9 cellular contexts compared by ENCODE assay signal in the genomic region with DNA sequence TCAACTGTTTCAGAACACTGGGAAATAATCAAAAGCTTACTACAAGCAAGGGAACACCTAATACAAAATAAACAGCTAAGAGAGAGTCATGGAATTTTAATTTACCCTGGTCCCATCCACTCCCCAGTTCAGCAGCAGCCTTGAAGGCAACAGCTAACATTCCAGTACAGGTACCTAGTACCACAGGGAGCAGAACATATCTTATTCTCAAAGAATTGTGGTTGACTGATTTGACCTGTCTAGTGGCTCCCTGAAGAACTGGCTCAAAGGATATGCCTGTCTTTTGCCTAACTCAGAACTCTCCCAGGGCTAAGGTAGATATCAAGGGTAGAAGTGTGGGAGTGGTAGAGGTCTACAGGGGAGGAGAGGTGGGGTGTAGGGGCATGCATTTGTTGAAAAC. TPM values are rescaled to one million over a fixed set of nuclear protein-coding genes. Genes with fewer than 3 reads are reported as not detected.
DNase-seq lines count a peak whose midpoint lies in the region; ATAC-seq and TF ChIP-seq lines count a peak whose summit lies in the region.
"Had no signal": no experiment of that assay in that cellular context is flagged by ENCODE, and none has a peak within 500 bp of the region (broad histone marks: within the 10 kb centered on the region; RNA-seq: fewer than 3 reads in every experiment).

No MANE protein-coding gene starts in this region.

- POLR2A ChIA-PET in IMR-90 (lab: Charles Lee; ENCODE audit: unreplicated experiment), result no interaction called here

- peak overlapping the region; percentile 8; the same call in 1 of the 2 replicates for H2BK20ac ChIP-seq in IMR-90 (ENCODE audit: low read depth, low read length)

- no peak overlapping the region for H3K4me2 ChIP-seq in IMR-90 (ENCODE audit: low read depth, low read length)

- peaks cover 21 to 56% of the 10 kb centered on the region in 2 experiments for H3K79me1 ChIP-seq in IMR-90 (ENCODE audit: low read depth in 1 of 2, low read length in 2 of 2)

- H3K4me1 ChIP-seq in IMR-90 (ENCODE audit: control insufficient read depth, insufficient read depth, low read length) (peaks cover 27% of the 10 kb centered on the region), iPS-15b (ENCODE audit: control insufficient read depth, insufficient read depth, low read length) (peaks cover 20% of the 10 kb centered on the region), gastroesophageal sphincter (peaks cover 3 to 62% (median 9%) of the 10 kb centered on the region in 3 donors)

- H2BK5ac ChIP-seq in IMR-90 (ENCODE audit: low read depth, low read length, poor library complexity, severe bottlenecking), result no peak overlapping the region

- H4K8ac ChIP-seq in IMR-90 (ENCODE audit: low read depth in 2 of 2, low read length in 2 of 2), result no peak overlapping the region

- in situ Hi-C loops in IMR-90 (cut with MboI; ENCODE audit: low sequenced_read_pairs) (no loop called here), KBM-7 (cut with MboI; ENCODE audit: low pct_unique_long_range_greater_than_20kb, low sequenced_read_pairs) (no loop called here)

- no peak overlapping the region for H2AK9ac ChIP-seq in IMR-90 (replicated peaks; ENCODE audit: low read depth, low read length, poor library complexity)

- no peak overlapping the region for H2AFZ ChIP-seq in IMR-90 (replicated peaks; ENCODE audit: low read length, poor library complexity)

- H3K18ac ChIP-seq in IMR-90 (ENCODE audit: low read depth, low read length), result peak overlapping the region; percentile 3

- TF ChIP-seq POLR2A in IMR-90 (IDR thresholded peaks at IDR 0.05; ENCODE audit: low read depth, low read length) (no peak), gastroesophageal sphincter (IDR thresholded peaks at IDR 0.05) (no peak)

- H3K36me3 ChIP-seq in IMR-90 (ENCODE audit: control insufficient read depth, insufficient read depth, low read length) (peaks cover 2% of the 10 kb centered on the region; the same call in 1 of the 2 replicates), iPS-15b (ENCODE audit: control insufficient read depth, insufficient read depth, low read length) (no peaks in the 10 kb centered on the region), gastroesophageal sphincter (peaks cover 0 to 4% of the 10 kb centered on the region in 2 donors)

- H2AK5ac ChIP-seq in IMR-90 (ENCODE audit: low read depth, low read length), result no peak overlapping the region

- H4K91ac ChIP-seq in IMR-90 (ENCODE audit: insufficient read depth, low read depth, low read length), result 0 out of 2 replicates have a peak overlapping the region, but pooled peaks have one; percentile 4

- H4K20me1 ChIP-seq in IMR-90 (ENCODE audit: insufficient read depth, low read length), result peaks cover 50% of the 10 kb centered on the region

- ATAC-seq in GM19463 (IDR thresholded peaks at IDR 0.05; ENCODE audit: unreplicated experiment), result peak; percentile 19
- no peak for ATAC-seq in IMR-90 (ENCODE audit: low read depth)
- ATAC-seq in GM21717 (IDR thresholded peaks at IDR 0.05; ENCODE audit: unreplicated experiment), result no peak
- ATAC-seq in gastroesophageal sphincter, result no peak

- no peak for TF ChIP-seq CTCF in 22Rv1 (IDR thresholded peaks at IDR 0.05)
- no peak for TF ChIP-seq CTCF in IMR-90 (conservative IDR thresholded peaks at IDR 0.05; ENCODE audit: low read depth, low read length)
- no peak for TF ChIP-seq CTCF in gastroesophageal sphincter (IDR thresholded peaks at IDR 0.05)

- intact Hi-C loops in IMR-90 (cut with micrococcal nuclease) (no loop called here), cardiac septum (cut with DNase I) (no loop called here)

- CTCF ChIA-PET in IMR-90 (lab: Yijun Ruan, JAX), result interaction anchor here (0.9 kb wide), 1 partner anchor 9 kb away, joined by 3 read pairs; no protein-coding TSS in a partner anchor

- peaks cover 26% of the 10 kb centered on the region for H3K9me1 ChIP-seq in IMR-90 (ENCODE audit: insufficient read depth, low read length)

- no peak for TF ChIP-seq RAD21 in IMR-90 (IDR thresholded peaks at IDR 0.05; ENCODE audit: low read length)

- H3K4ac ChIP-seq in IMR-90 (ENCODE audit: low read depth, low read length), result 0 out of 2 replicates have a peak overlapping the region, but pooled peaks have one; percentile 50

- DNase-seq in IMR-90, result no peak
- no peak for DNase-seq in KBM-7
- DNase-seq in cardiac septum (ENCODE audit: low spot score), result no peak
- DNase-seq: activated naive CD4-positive, alpha-beta T cell had no signal

- no peak overlapping the region for H2BK120ac ChIP-seq in IMR-90 (ENCODE audit: low read depth, low read length)

- no peak overlapping the region for H2BK15ac ChIP-seq in IMR-90 (ENCODE audit: low read depth, low read length)

- no peak overlapping the region for H3K23ac ChIP-seq in IMR-90 (ENCODE audit: low read depth, low read length)

- no peak overlapping the region for H3K56ac ChIP-seq in IMR-90 (ENCODE audit: extremely low read depth, insufficient read depth, low read length)

- no peaks in the 10 kb centered on the region for H3K27me3 ChIP-seq in IMR-90 (ENCODE audit: control insufficient read depth, insufficient read depth, low read length)
- H3K27me3 ChIP-seq in iPS-15b (ENCODE audit: control insufficient read depth, insufficient read depth, low read length), result no peaks in the 10 kb centered on the region
- no peaks in the 10 kb centered on the region for H3K27me3 ChIP-seq in gastroesophageal sphincter

- dilution Hi-C loops in IMR-90 (cut with HindIII; ENCODE audit: low sequenced_read_pairs, unreplicated experiment), result no loop called here

- no peak for TF ChIP-seq EP300 in gastroesophageal sphincter (IDR thresholded peaks at IDR 0.05)

- H3K4me3 ChIP-seq in IMR-90 (ENCODE audit: insufficient read depth, low read depth, low read length) (no peak overlapping the region), iPS-15b (ENCODE audit: low read depth, low read length) (peak overlapping the region; percentile 11), gastroesophageal sphincter (no peak overlapping the region)

- peak overlapping the region; percentile 32 for H3K27ac ChIP-seq in 22Rv1
- no peak overlapping the region for H3K27ac ChIP-seq in IMR-90 (ENCODE audit: insufficient read depth, low read length)
- no peak overlapping the region for H3K27ac ChIP-seq in gastroesophageal sphincter

- no peaks in the 10 kb centered on the region for H3K9me3 ChIP-seq in IMR-90 (ENCODE audit: control insufficient read depth, insufficient read depth, low read length)
- H3K9me3 ChIP-seq in iPS-15b (ENCODE audit: control insufficient read depth, insufficient read depth, low read length), result no peaks in the 10 kb centered on the region
- no peaks in the 10 kb centered on the region for H3K9me3 ChIP-seq in gastroesophageal sphincter

- H3K9ac ChIP-seq in IMR-90 (ENCODE audit: low read depth, low read length), result no peak overlapping the region
- H3K9ac ChIP-seq in iPS-15b (ENCODE audit: low read depth, low read length), result peak overlapping the region; percentile 17

- H3K14ac ChIP-seq in IMR-90 (replicated peaks; ENCODE audit: low read depth, low read length), result no peak overlapping the region

- H4K5ac ChIP-seq in IMR-90 (ENCODE audit: low read depth, low read length), result no peak overlapping the region

- BruUV-seq in IMR-90 (replicated peaks; lab: Mats Ljungman, UMichigan), result no TSS peak

TF ChIP-seq in IMR-90, 13 proteins besides CTCF, POLR2A, EP300 and RAD21:
- TF ChIP-seq FOS (IDR thresholded peaks at IDR 0.05; ENCODE audit: low read depth, low read length), result no peak
- TF ChIP-seq USF2 (IDR thresholded peaks at IDR 0.05; ENCODE audit: low read depth, low read length), result no peak
- TF ChIP-seq MAFK (IDR thresholded peaks at IDR 0.05; ENCODE audit: low read depth, low read length), result no peak
- no peak for TF ChIP-seq CHD1 (IDR thresholded peaks at IDR 0.05; ENCODE audit: low read depth, low read length)
- TF ChIP-seq RFX5 (IDR thresholded peaks at IDR 0.05; ENCODE audit: low read depth, low read length), result no peak
- no peak for TF ChIP-seq BHLHE40 (IDR thresholded peaks at IDR 0.05; ENCODE audit: low read depth, low read length)
- no peak for TF ChIP-seq MXI1 (IDR thresholded peaks at IDR 0.05; ENCODE audit: borderline replicate concordance, low read depth, low read length)
- TF ChIP-seq CEBPB (IDR thresholded peaks at IDR 0.05; ENCODE audit: low read depth, low read length), result no peak
- no peak for TF ChIP-seq MAZ (IDR thresholded peaks at IDR 0.05; ENCODE audit: borderline replicate concordance, low read depth, low read length)
- no peak for TF ChIP-seq ELK1 (IDR thresholded peaks at IDR 0.05; ENCODE audit: borderline replicate concordance, low read depth, low read length)
TF ChIP-seq in IMR-90: peak in this region for 0.

RNA-seq across cellular contexts. Expression of gene SMURF1, which starts 32.3 kb away (rescaled TPM):
- total RNA-seq in IMR-90 (2012; rRNA removed) (20.3 and 21.7 TPM in 2 replicates), gastroesophageal sphincter (10 to 100 TPM; 20.1 to 26.2 (median 21.9) TPM), cardiac septum (13.2 TPM)
- 13.3 and 13.4 TPM in 2 replicates for polyA plus RNA-seq in IMR-90 (2012; rRNA removed)
- 6.4 and 8.0 TPM in 2 replicates for polyA plus RNA-seq in IMR-90 (2012; cell fraction: cytosol; rRNA removed)
- 24.1 and 44.4 TPM in 2 replicates for polyA plus RNA-seq in IMR-90 (2012; cell fraction: nucleus; rRNA removed; ENCODE audit: low replicate concordance)
